Comparison of ENCODE assay signal across 16 cellular contexts in the genomic region with DNA sequence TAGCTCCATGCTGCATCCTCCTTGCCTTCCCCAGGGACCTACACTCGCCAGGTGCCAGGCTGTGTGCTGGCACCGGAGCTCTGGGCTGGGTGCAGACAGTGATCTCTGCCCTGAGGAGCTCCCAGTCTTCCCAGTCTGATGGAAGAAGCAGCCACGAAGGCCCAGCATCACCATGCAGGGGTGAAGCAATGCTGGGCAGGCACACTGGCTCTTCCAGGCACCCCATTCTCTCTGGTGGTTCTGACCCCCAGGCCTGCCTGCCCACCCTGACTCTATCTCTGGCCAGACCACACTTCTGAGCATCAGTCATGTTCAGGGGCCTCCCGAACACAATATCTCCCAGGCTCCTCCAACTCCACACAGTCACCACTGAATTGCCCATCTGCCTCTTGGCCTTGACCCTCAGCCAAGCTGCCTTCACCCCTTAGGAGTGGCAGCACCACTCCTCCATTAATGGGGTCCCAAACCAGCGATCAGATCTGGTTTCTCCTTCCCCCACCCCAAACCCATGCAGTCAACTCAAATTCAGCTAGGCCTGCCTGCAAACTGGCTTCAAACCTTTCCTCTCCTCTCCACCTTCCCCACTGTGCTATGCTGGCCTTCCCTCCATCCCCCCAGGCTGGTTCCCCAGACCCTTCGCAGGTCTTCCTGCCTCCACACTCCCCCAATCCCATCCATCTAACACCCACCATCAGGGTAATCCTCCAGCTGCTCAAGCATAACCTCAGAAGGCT.
A peak's percentile ranks its signal among the peaks of the same experiment; 100 is the strongest.
DNase-seq lines count a peak whose midpoint lies in the region; ATAC-seq and TF ChIP-seq lines count a peak whose summit lies in the region.
"Had no signal": no experiment of that assay in that cellular context is flagged by ENCODE, and none has a peak within 500 bp of the region (broad histone marks: within the 10 kb centered on the region; RNA-seq: fewer than 3 reads in every experiment).

No MANE protein-coding gene starts in this region.

- peaks cover 0 to 55% (median 5%) of the 10 kb centered on the region in 3 experiments for H3K27me3 ChIP-seq in neuronal stem cell (ENCODE audit: control insufficient read depth in 3 of 3, insufficient read depth in 3 of 3, low read depth in 1 of 3, low read length in 3 of 3)

- H3K18ac ChIP-seq in neuronal stem cell (ENCODE audit: low read length): peak overlapping the region; percentile 76

- DNase-seq in activated CD8-positive, alpha-beta memory T cell treated with anti-CD3 and anti-CD28 coated beads for 24 hours: peak; percentile 44
- no peak for DNase-seq in activated CD8-positive, alpha-beta memory T cell treated with anti-CD3 and anti-CD28 coated beads, Interleukin-2, amount 50 U/mL, for 4 hours
- DNase-seq in WTC11 (ENCODE audit: low spot score) (no peak), neuronal stem cell (ENCODE audit: low spot score) (no peak), hepatic stellate cell (ENCODE audit: low spot score) (no peak)
- no peak for DNase-seq in stimulated activated CD4-positive, alpha-beta T cell treated with anti-CD3 and anti-CD28 coated beads, Interleukin-1b, Interleukin-23, amount 100 ng/mL, for 48 hours
- no peak for DNase-seq in activated naive CD4-positive, alpha-beta T cell (lab: John Stamatoyannopoulos, UW)
- DNase-seq: 8988T; CD8-positive, alpha-beta T cell; COR-L47; DMS153; DMS79 treated with DMSO at 0.1 percent for 48 hours; EL; KBM-7 had no signal

- H2BK15ac ChIP-seq in neuronal stem cell (ENCODE audit: low read length): peak overlapping the region; percentile 34

- peaks cover 0 to 4% of the 10 kb centered on the region in 2 donors for H3K4me1 ChIP-seq in neuronal stem cell (ENCODE audit: control insufficient read depth in 2 of 2, insufficient read depth in 1 of 2, low read depth in 1 of 2, low read length in 2 of 2)

- H3K9me3 Mint-ChIP-seq in WTC11: peaks cover 17% of the 10 kb centered on the region
- H3K9me3 Mint-ChIP-seq: CD8-positive, alpha-beta T cell had no signal

- peak overlapping the region; percentile 71 for H2AK5ac ChIP-seq in neuronal stem cell (ENCODE audit: low read depth, low read length)

- H4K8ac ChIP-seq in neuronal stem cell (ENCODE audit: low read depth, low read length): no peak overlapping the region

- no peak overlapping the region for H3K4ac ChIP-seq in neuronal stem cell (ENCODE audit: low read length)

- POLR2A ChIA-PET in WTC11 (lab: Charles Lee): no interaction called here

- H3K4me1 Mint-ChIP-seq in WTC11: peaks cover 6% of the 10 kb centered on the region; the same call in 1 of the 2 replicates

- H2BK12ac ChIP-seq in neuronal stem cell (ENCODE audit: low read length): no peak overlapping the region

- no peak overlapping the region for H3K14ac ChIP-seq in neuronal stem cell (ENCODE audit: low read length)

- peak overlapping the region; percentile 10 for H3K23ac ChIP-seq in neuronal stem cell (ENCODE audit: low read depth, low read length, poor library complexity)

- no peak overlapping the region for H3K27ac Mint-ChIP-seq in WTC11
- H3K27ac Mint-ChIP-seq: CD8-positive, alpha-beta T cell had no signal

- H3K27me3 Mint-ChIP-seq in WTC11 (ENCODE audit: low read depth): peaks cover 35% of the 10 kb centered on the region

- WGBS in neuronal stem cell (ENCODE audit: extremely low coverage in 2 of 2, insufficient read length in 2 of 2, insufficient replicate concordance in 1 of 2), 2 donors: no CpG with 5 or more reads among the region's 6 CpGs

- no peaks in the 10 kb centered on the region for H3K79me1 ChIP-seq in neuronal stem cell (ENCODE audit: low read depth, low read length)

- TF ChIP-seq CTCF in WTC11 (IDR thresholded peaks at IDR 0.05): no peak

- H3K36me3 Mint-ChIP-seq in WTC11: peaks cover 9% of the 10 kb centered on the region
- H3K36me3 Mint-ChIP-seq: CD8-positive, alpha-beta T cell had no signal

- no peak overlapping the region for H3K27ac ChIP-seq in neuronal stem cell (replicated peaks; ENCODE audit: low read length)
- H3K27ac ChIP-seq: C4-2B had no signal

- H3K9ac ChIP-seq in neuronal stem cell (ENCODE audit: low read depth, low read length, poor library complexity): no peak overlapping the region

- no peak overlapping the region for H3K4me3 ChIP-seq in neuronal stem cell (ENCODE audit: low read length in 2 of 2)

- no peak overlapping the region for H3K4me2 ChIP-seq in neuronal stem cell (ENCODE audit: insufficient read depth, low read length, poor library complexity, severe bottlenecking)

- H2BK5ac ChIP-seq in neuronal stem cell (ENCODE audit: low read length): no peak overlapping the region

- peak overlapping the region; percentile 36; the same call in 1 of the 2 replicates for H3K4me3 Mint-ChIP-seq in WTC11
- H3K4me3 Mint-ChIP-seq: CD8-positive, alpha-beta T cell had no signal

- H2AFZ ChIP-seq in neuronal stem cell (ENCODE audit: low read length): no peak overlapping the region

- no peak for ATAC-seq in WTC11
- ATAC-seq: CD8-positive, alpha-beta T cell; HCT116 had no signal

- H4K91ac ChIP-seq in neuronal stem cell (ENCODE audit: low read depth, low read length, poor library complexity): no peak overlapping the region

- H2BK120ac ChIP-seq in neuronal stem cell (ENCODE audit: low read depth, low read length): no peak overlapping the region

- CTCF ChIA-PET in WTC11 (lab: Charles Lee): interaction anchor here (1.1 kb wide), 1 partner anchor 95 kb away, joined by 3 read pairs; no protein-coding TSS in a partner anchor

- H3K9me3 ChIP-seq in neuronal stem cell (replicated peaks in 1 of 2; ENCODE audit: control insufficient read depth in 2 of 2, insufficient read depth in 1 of 2, low read depth in 1 of 2, low read length in 2 of 2): no peaks in the 10 kb centered on the region

- H3K36me3 ChIP-seq in neuronal stem cell (replicated peaks in 1 of 2; ENCODE audit: control insufficient read depth in 2 of 2, insufficient read depth in 2 of 2, low read length in 2 of 2): no peaks in the 10 kb centered on the region

TF ChIP-seq in WTC11, 78 proteins besides CTCF, POLR2A, EP300 and RAD21 (continues in another document):
- TF ChIP-seq SP1 (CRISPR knock-in tag; conservative IDR thresholded peaks at IDR 0.05) (no peak), SMAD4 (CRISPR knock-in tag; IDR thresholded peaks at IDR 0.05) (no peak), CREB1 (CRISPR knock-in tag; IDR thresholded peaks at IDR 0.05) (no peak), NFATC4 (CRISPR knock-in tag; IDR thresholded peaks at IDR 0.05) (no peak)
- TF ChIP-seq, protein P1, sequence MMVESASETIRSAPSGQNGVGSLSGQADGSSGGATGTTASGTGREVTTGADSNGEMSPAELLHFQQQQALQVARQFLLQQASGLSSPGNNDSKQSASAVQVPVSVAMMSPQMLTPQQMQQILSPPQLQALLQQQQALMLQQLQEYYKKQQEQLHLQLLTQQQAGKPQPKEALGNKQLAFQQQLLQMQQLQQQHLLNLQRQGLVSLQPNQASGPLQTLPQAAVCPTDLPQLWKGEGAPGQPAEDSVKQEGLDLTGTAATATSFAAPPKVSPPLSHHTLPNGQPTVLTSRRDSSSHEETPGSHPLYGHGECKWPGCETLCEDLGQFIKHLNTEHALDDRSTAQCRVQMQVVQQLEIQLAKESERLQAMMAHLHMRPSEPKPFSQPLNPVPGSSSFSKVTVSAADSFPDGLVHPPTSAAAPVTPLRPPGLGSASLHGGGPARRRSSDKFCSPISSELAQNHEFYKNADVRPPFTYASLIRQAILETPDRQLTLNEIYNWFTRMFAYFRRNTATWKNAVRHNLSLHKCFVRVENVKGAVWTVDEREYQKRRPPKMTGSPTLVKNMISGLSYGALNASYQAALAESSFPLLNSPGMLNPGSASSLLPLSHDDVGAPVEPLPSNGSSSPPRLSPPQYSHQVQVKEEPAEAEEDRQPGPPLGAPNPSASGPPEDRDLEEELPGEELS (CRISPR knock-in tag; IDR thresholded peaks at IDR 0.05): no peak
- TF ChIP-seq, protein P2, sequence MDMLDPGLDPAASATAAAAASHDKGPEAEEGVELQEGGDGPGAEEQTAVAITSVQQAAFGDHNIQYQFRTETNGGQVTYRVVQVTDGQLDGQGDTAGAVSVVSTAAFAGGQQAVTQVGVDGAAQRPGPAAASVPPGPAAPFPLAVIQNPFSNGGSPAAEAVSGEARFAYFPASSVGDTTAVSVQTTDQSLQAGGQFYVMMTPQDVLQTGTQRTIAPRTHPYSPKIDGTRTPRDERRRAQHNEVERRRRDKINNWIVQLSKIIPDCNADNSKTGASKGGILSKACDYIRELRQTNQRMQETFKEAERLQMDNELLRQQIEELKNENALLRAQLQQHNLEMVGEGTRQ (CRISPR knock-in tag; IDR thresholded peaks at IDR 0.05): no peak
- TF ChIP-seq, protein P3, sequence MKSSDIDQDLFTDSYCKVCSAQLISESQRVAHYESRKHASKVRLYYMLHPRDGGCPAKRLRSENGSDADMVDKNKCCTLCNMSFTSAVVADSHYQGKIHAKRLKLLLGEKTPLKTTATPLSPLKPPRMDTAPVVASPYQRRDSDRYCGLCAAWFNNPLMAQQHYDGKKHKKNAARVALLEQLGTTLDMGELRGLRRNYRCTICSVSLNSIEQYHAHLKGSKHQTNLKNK (CRISPR knock-in tag; IDR thresholded peaks at IDR 0.05): no peak
- TF ChIP-seq, protein P4, sequence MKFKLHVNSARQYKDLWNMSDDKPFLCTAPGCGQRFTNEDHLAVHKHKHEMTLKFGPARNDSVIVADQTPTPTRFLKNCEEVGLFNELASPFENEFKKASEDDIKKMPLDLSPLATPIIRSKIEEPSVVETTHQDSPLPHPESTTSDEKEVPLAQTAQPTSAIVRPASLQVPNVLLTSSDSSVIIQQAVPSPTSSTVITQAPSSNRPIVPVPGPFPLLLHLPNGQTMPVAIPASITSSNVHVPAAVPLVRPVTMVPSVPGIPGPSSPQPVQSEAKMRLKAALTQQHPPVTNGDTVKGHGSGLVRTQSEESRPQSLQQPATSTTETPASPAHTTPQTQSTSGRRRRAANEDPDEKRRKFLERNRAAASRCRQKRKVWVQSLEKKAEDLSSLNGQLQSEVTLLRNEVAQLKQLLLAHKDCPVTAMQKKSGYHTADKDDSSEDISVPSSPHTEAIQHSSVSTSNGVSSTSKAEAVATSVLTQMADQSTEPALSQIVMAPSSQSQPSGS (CRISPR knock-in tag; IDR thresholded peaks at IDR 0.05; ENCODE audit: borderline replicate concordance, low read depth): no peak
